Comparison of ENCODE assay signal across 8 cellular contexts in genomic region chr2:43676322-43677050, GRCh38. TPM values are rescaled to one million over a fixed set of nuclear protein-coding genes. Genes with fewer than 3 reads are reported as not detected.
DNase-seq lines count a peak whose midpoint lies in the region; ATAC-seq, FAIRE-seq and TF ChIP-seq lines count a peak whose summit lies in the region.

C1GALT1C1L (minus strand) TSS chr2:43676429; CDS start chr2:43676322, 107 bp downstream.

- ATAC-seq in left ventricle myocardium superior (peak; percentile 97), HG03159 (IDR thresholded peaks at IDR 0.05; ENCODE audit: unreplicated experiment) (no peak)

- peaks cover 8% of the 10 kb centered on the region for H3K9me3 Mint-ChIP-seq in activated naive CD8-positive, alpha-beta T cell treated with anti-CD3 and anti-CD28 coated beads for 36 hours

- intact Hi-C loops in left ventricle myocardium superior (cut with micrococcal nuclease), result no loop called here

- no peak for TF ChIP-seq POLR2A in GM12891 (IDR thresholded peaks at IDR 0.05; ENCODE audit: low read depth, low read length)

- DNase-seq in GM12891 (ENCODE audit: insufficient read length, low spot score) (peak; percentile 8), NCI-H748 treated with DMSO at 0.1 percent for 48 hours (lab: John Stamatoyannopoulos, UW) (peak; percentile 13), left ventricle myocardium superior (peak; percentile 78), retinal pigment epithelial cell (ENCODE audit: low read depth) (peak; percentile 10), GM13977 (ENCODE audit: low spot score) (no peak), SKM-1 (lab: John Stamatoyannopoulos, UW; ENCODE audit: unreplicated experiment) (no peak)
- peak; percentile 53 for DNase-seq in activated naive CD8-positive, alpha-beta T cell treated with anti-CD3 and anti-CD28 coated beads for 36 hours

- peaks cover 6% of the 10 kb centered on the region for H3K36me3 Mint-ChIP-seq in activated naive CD8-positive, alpha-beta T cell treated with anti-CD3 and anti-CD28 coated beads for 36 hours

- FAIRE-seq in GM12891 (lab: Jason Lieb, UNC), result peak; percentile 47

- peak within 1 kb of the TSS; percentile 46 for H3K4me3 Mint-ChIP-seq in activated naive CD8-positive, alpha-beta T cell treated with anti-CD3 and anti-CD28 coated beads for 36 hours

- in situ Hi-C loops in GM13977 (cut with MboI; ENCODE audit: low pct_unique_long_range_greater_than_20kb, low sequenced_read_pairs, unreplicated experiment), result no loop called here

- H3K27me3 Mint-ChIP-seq in activated naive CD8-positive, alpha-beta T cell treated with anti-CD3 and anti-CD28 coated beads for 36 hours, result peaks cover 20% of the 10 kb centered on the region

- no peak for TF ChIP-seq CTCF in retinal pigment epithelial cell (conservative IDR thresholded peaks at IDR 0.05; ENCODE audit: low read depth, low read length)
- TF ChIP-seq CTCF in GM13977 (IDR thresholded peaks at IDR 0.05; ENCODE audit: extremely low read depth, insufficient read depth, missing control alignments), result no peak

- H3K27ac Mint-ChIP-seq in activated naive CD8-positive, alpha-beta T cell treated with anti-CD3 and anti-CD28 coated beads for 36 hours, result no peak within 1 kb of the TSS

- peak within 1 kb of the TSS; percentile 54 for H3K4me3 ChIP-seq in retinal pigment epithelial cell (ENCODE audit: low read length)

- H3K4me1 Mint-ChIP-seq in activated naive CD8-positive, alpha-beta T cell treated with anti-CD3 and anti-CD28 coated beads for 36 hours, result no peaks in the 10 kb centered on the region

TF ChIP-seq in GM12891, 5 proteins besides CTCF, POLR2A, EP300 and RAD21:
- TF ChIP-seq SPI1 (IDR thresholded peaks at IDR 0.05; ENCODE audit: low read depth, low read length), result no peak

RNA-seq across cellular contexts. Expression of gene C1GALT1C1L, which starts in this region (rescaled TPM):
- polyA plus RNA-seq in GM12891 (2012; ENCODE audit: low read depth, missing spikeins), result not detected
- total RNA-seq in activated naive CD8-positive, alpha-beta T cell treated with anti-CD3 and anti-CD28 coated beads for 36 hours, result under 1 TPM; 0.18 to 0.31 TPM
- total RNA-seq in left ventricle myocardium superior, result 0.64 TPM

Comparison
In these comparisons a context has a peak if more than half of its experiments do, and no peak if none do; other contexts are left out.
1. Peak in DNase-seq in activated naive CD8-positive, alpha-beta T cell treated with anti-CD3 and anti-CD28 coated beads for 36 hours; RNA of the gene not detected or under 1 TPM.
2. Peak in DNase-seq and ATAC-seq in left ventricle myocardium superior; RNA of the gene not detected or under 1 TPM.
3. DNase-seq: peak in GM12891 (single experiment), NCI-H748 treated with DMSO at 0.1 percent for 48 hours (single experiment) and retinal pigment epithelial cell (single experiment); none in GM13977 (single experiment) and SKM-1 (single experiment).